Comparison of ENCODE assay signal across 16 cellular contexts in genomic region chr1:223833948-223834347, GRCh38.
"Had no signal": no experiment of that assay in that cellular context is flagged by ENCODE, and none has a peak within 500 bp of the region (broad histone marks: within the 10 kb centered on the region; RNA-seq: fewer than 3 reads in every experiment).

No MANE protein-coding gene starts in this region.

- H3K27me3 ChIP-seq: dorsolateral prefrontal cortex, thyroid gland had no signal

- H3K27ac Mint-ChIP-seq: activated naive CD4-positive, alpha-beta T cell treated with anti-CD3 and anti-CD28 coated beads, Interleukin-2, amount 50 U/mL, for 24 hours; natural killer cell treated with Interleukin-12 subunit alpha and Interleukin-12 subunit beta and Interleukin-15 and Interleukin-18, amount 100 ng/mL, for 72 hours; stimulated activated naive CD8-positive, alpha-beta T cell treated with anti-CD3 and anti-CD28 coated beads, Interleukin-15, Interleukin-2, amounts not matched to agents 100 ng/mL and 50 ng/mL, for 24 hours; T-helper 2 cell treated with Interferon-gamma antibody and Interleukin-4, amounts not matched to agents 5 μg/mL and 100 μg/mL, for 36 hours had no signal

- DNase-seq: activated CD4-positive, alpha-beta T cell treated with anti-CD3 and anti-CD28 coated beads, Interleukin-2, amount 50 U/mL, for 4 hours; activated T-cell treated with anti-CD3 and anti-CD28 coated beads, Interleukin-2, amount 50 U/mL, for 1 hour; amniotic stem cell; dorsolateral prefrontal cortex; foreskin fibroblast; head of caudate nucleus; mammary epithelial cell; occipital lobe; stimulated activated CD4-positive, alpha-beta T cell treated with anti-CD3 and anti-CD28 coated beads, Interleukin-15, amount 100 ng/mL, for 24 hours; stimulated activated CD4-positive, alpha-beta T cell treated with anti-CD3 and anti-CD28 coated beads, Interleukin-4, amount 100 ng/mL, for 24 hours; thyroid gland had no signal

- ATAC-seq: esophagus mucosa; natural killer cell treated with Interleukin-12 subunit alpha and Interleukin-12 subunit beta and Interleukin-15 and Interleukin-18, amount 100 ng/mL, for 72 hours had no signal

- H3K4me3 Mint-ChIP-seq: activated naive CD4-positive, alpha-beta T cell treated with anti-CD3 and anti-CD28 coated beads, Interleukin-2, amount 50 U/mL, for 24 hours; natural killer cell treated with Interleukin-12 subunit alpha and Interleukin-12 subunit beta and Interleukin-15 and Interleukin-18, amount 100 ng/mL, for 72 hours; stimulated activated naive CD8-positive, alpha-beta T cell treated with anti-CD3 and anti-CD28 coated beads, Interleukin-15, Interleukin-2, amounts not matched to agents 100 ng/mL and 50 ng/mL, for 24 hours; T-helper 2 cell treated with Interferon-gamma antibody and Interleukin-4, amounts not matched to agents 5 μg/mL and 100 μg/mL, for 36 hours had no signal

- H3K9me3 ChIP-seq: thyroid gland had no signal

- H3K4me3 ChIP-seq: dorsolateral prefrontal cortex, thyroid gland had no signal

- H3K36me3 ChIP-seq: thyroid gland had no signal

- H3K27me3 Mint-ChIP-seq: activated naive CD4-positive, alpha-beta T cell treated with anti-CD3 and anti-CD28 coated beads, Interleukin-2, amount 50 U/mL, for 24 hours; natural killer cell treated with Interleukin-12 subunit alpha and Interleukin-12 subunit beta and Interleukin-15 and Interleukin-18, amount 100 ng/mL, for 72 hours; stimulated activated naive CD8-positive, alpha-beta T cell treated with anti-CD3 and anti-CD28 coated beads, Interleukin-15, Interleukin-2, amounts not matched to agents 100 ng/mL and 50 ng/mL, for 24 hours had no signal

- H3K9me3 Mint-ChIP-seq: activated naive CD4-positive, alpha-beta T cell treated with anti-CD3 and anti-CD28 coated beads, Interleukin-2, amount 50 U/mL, for 24 hours; natural killer cell treated with Interleukin-12 subunit alpha and Interleukin-12 subunit beta and Interleukin-15 and Interleukin-18, amount 100 ng/mL, for 72 hours; stimulated activated naive CD8-positive, alpha-beta T cell treated with anti-CD3 and anti-CD28 coated beads, Interleukin-15, Interleukin-2, amounts not matched to agents 100 ng/mL and 50 ng/mL, for 24 hours; T-helper 2 cell treated with Interferon-gamma antibody and Interleukin-4, amounts not matched to agents 5 μg/mL and 100 μg/mL, for 36 hours had no signal
